1 cellular context compared by ENCODE assay signal in genomic region chr19:36898422-36898821, GRCh38.
TF ChIP-seq lines count a peak whose summit lies in the region.

No MANE protein-coding gene starts in this region.

TF ChIP-seq in A549, 52 proteins besides CTCF, POLR2A, EP300 and RAD21:
- no peak for TF ChIP-seq REST (IDR thresholded peaks at IDR 0.05)
